8 cellular contexts compared by ENCODE assay signal in genomic region chr19:47187023-47187655, GRCh38. TPM values are rescaled to one million over a fixed set of nuclear protein-coding genes. Genes with fewer than 3 reads are reported as not detected.
A peak's percentile ranks its signal among the peaks of the same experiment; 100 is the strongest.
DNase-seq lines count a peak whose midpoint lies in the region; ATAC-seq and TF ChIP-seq lines count a peak whose summit lies in the region.
"Had no signal": no experiment of that assay in that cellular context is flagged by ENCODE, and none has a peak within 500 bp of the region (broad histone marks: within the 10 kb centered on the region; RNA-seq: fewer than 3 reads in every experiment).

No MANE protein-coding gene starts in this region.

- H3K4me1 ChIP-seq in sigmoid colon: peaks cover 0 to 59% (median 51%) of the 10 kb centered on the region in 4 donors

- H3K4me3 ChIP-seq in sigmoid colon: no peak overlapping the region

- no peaks in the 10 kb centered on the region for H3K27me3 ChIP-seq in sigmoid colon

- POLR2A ChIA-PET in activated CD8-positive, alpha-beta T cell treated with anti-CD3 and anti-CD28 coated beads for 36 hours (lab: Charles Lee): interaction anchor here (0.6 to 4.4 kb wide), 16 partner anchors 10 to 79 kb away, joined by 3 to 35 read pairs (median 4); partner anchors contain the start of genes CCDC9 and ZC3H4

- H3K9me3 ChIP-seq in sigmoid colon: no peaks in the 10 kb centered on the region

- peaks cover 59% of the 10 kb centered on the region for H3K36me3 Mint-ChIP-seq in activated CD8-positive, alpha-beta T cell treated with anti-CD3 and anti-CD28 coated beads for 36 hours (ENCODE audit: low read depth)

- peak overlapping the region; percentile 98 for H3K27ac Mint-ChIP-seq in activated CD8-positive, alpha-beta T cell treated with anti-CD3 and anti-CD28 coated beads for 36 hours

- intact Hi-C loops in activated CD8-positive, alpha-beta T cell treated with anti-CD3 and anti-CD28 coated beads for 36 hours (cut with micrococcal nuclease): loop anchor here (2.0 to 5.0 kb wide), 2 partner anchors 28 to 40 kb away; no protein-coding TSS in a partner anchor
- intact Hi-C loops in sigmoid colon (cut with DNase I): no loop called here

- DNase-seq in GM19240 (ENCODE audit: insufficient read length, low spot score) (peak; percentile 17), sigmoid colon (no peak), MV-4-11 (lab: John Stamatoyannopoulos, UW) (no peak), NCI-H82 treated with DMSO at 0.1 percent for 48 hours (lab: John Stamatoyannopoulos, UW; ENCODE audit: unreplicated experiment) (no peak), activated gamma-delta T cell (lab: John Stamatoyannopoulos, UW) (no peak)
- no peak for DNase-seq in activated CD8-positive, alpha-beta T cell treated with anti-CD3 and anti-CD28 coated beads for 36 hours
- DNase-seq: NCI-H1930 had no signal

- no peaks in the 10 kb centered on the region for H3K27me3 Mint-ChIP-seq in activated CD8-positive, alpha-beta T cell treated with anti-CD3 and anti-CD28 coated beads for 36 hours

- H3K27ac ChIP-seq in sigmoid colon: peak overlapping the region; percentile 77 to 83 (median 80)

- H3K4me3 Mint-ChIP-seq in activated CD8-positive, alpha-beta T cell treated with anti-CD3 and anti-CD28 coated beads for 36 hours: peak overlapping the region; percentile 50

- H3K9me3 Mint-ChIP-seq in activated CD8-positive, alpha-beta T cell treated with anti-CD3 and anti-CD28 coated beads for 36 hours: no peaks in the 10 kb centered on the region

- ATAC-seq in HG02852 (IDR thresholded peaks at IDR 0.05; ENCODE audit: unreplicated experiment): peak; percentile 10
- peak; percentile 35 for ATAC-seq in activated CD8-positive, alpha-beta T cell treated with anti-CD3 and anti-CD28 coated beads for 36 hours

- no peak for TF ChIP-seq CTCF in activated CD8-positive, alpha-beta T cell treated with anti-CD3 and anti-CD28 coated beads for 36 hours (IDR thresholded peaks at IDR 0.05)
- TF ChIP-seq CTCF in sigmoid colon (IDR thresholded peaks at IDR 0.05): no peak

- CTCF ChIA-PET in activated CD8-positive, alpha-beta T cell treated with anti-CD3 and anti-CD28 coated beads for 36 hours (lab: Charles Lee): interaction anchor here (0.7 to 4.8 kb wide), 15 partner anchors 10 to 174 kb away, joined by 3 to 69 read pairs (median 5); partner anchors contain the start of gene ZC3H4

- peaks cover 0 to 21% (median 3%) of the 10 kb centered on the region in 4 donors for H3K36me3 ChIP-seq in sigmoid colon

- TF ChIP-seq EP300 in sigmoid colon (IDR thresholded peaks at IDR 0.05): no peak

- 51 to 74% methylated on average over 5 of the region's 5 CpGs for WGBS in sigmoid colon, 2 donors

- H3K4me1 Mint-ChIP-seq in activated CD8-positive, alpha-beta T cell treated with anti-CD3 and anti-CD28 coated beads for 36 hours (ENCODE audit: low read depth): peaks cover 85% of the 10 kb centered on the region

- no peak for TF ChIP-seq POLR2A in sigmoid colon (IDR thresholded peaks at IDR 0.05)

RNA-seq across cellular contexts. Expression of gene BBC3, which starts 43.9 kb away (rescaled TPM):
- total RNA-seq in activated CD8-positive, alpha-beta T cell treated with anti-CD3 and anti-CD28 coated beads for 36 hours: 10 to 100 TPM; 23.2 to 26.2 TPM
- total RNA-seq in sigmoid colon: 1 to 10 TPM; 2.5 to 5.4 (median 4.2) TPM
- polyA plus RNA-seq in sigmoid colon: 10 to 100 TPM; 16.2 to 39.5 (median 19.7) TPM

RNA-seq across cellular contexts. Expression of gene SAE1, which starts 56.5 kb away (rescaled TPM):
- total RNA-seq in activated CD8-positive, alpha-beta T cell treated with anti-CD3 and anti-CD28 coated beads for 36 hours: 100 to 1,000 TPM; 125 to 127 TPM
- 100 to 1,000 TPM; 109 to 191 (median 161) TPM for total RNA-seq in sigmoid colon
- polyA plus RNA-seq in sigmoid colon: 10 to 100 TPM; 50.5 to 82.6 (median 57.3) TPM
